Comparison of ENCODE assay signal across 21 cellular contexts in the genomic region with DNA sequence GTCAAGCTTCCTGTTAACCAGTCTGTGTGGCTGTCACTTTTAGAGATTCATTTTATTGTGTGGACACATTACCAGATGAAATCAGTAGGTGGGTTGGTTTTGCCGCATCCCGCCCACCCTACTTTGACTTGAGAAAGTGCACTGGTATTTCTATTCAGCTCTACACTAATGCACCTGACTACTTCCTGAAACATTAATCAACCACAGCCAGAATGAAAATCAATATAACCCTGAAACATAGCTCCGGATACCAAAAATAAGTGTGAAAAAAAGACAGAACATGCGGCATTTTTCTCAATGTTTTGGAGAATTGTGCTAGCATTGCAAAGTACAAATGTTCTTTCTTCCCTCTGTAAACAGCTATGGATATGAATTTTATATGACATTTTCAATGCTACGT.
DNase-seq lines count a peak whose midpoint lies in the region; ATAC-seq, FAIRE-seq and TF ChIP-seq lines count a peak whose summit lies in the region.
"Had no signal": no experiment of that assay in that cellular context is flagged by ENCODE, and none has a peak within 500 bp of the region (broad histone marks: within the 10 kb centered on the region; RNA-seq: fewer than 3 reads in every experiment).

No MANE protein-coding gene starts in this region.

- no peaks in the 10 kb centered on the region for H3K36me3 ChIP-seq in astrocyte (ENCODE audit: insufficient read depth, low read length)
- H3K36me3 ChIP-seq: BLaER1 had no signal

- ATAC-seq in GM21529 (IDR thresholded peaks at IDR 0.05; ENCODE audit: unreplicated experiment) = no peak
- ATAC-seq: A549, HepG2 had no signal

- H3K36me3 Mint-ChIP-seq in astrocyte (ENCODE audit: low read depth, unreplicated experiment) (no peaks in the 10 kb centered on the region), progenitor cell of endocrine pancreas (ENCODE audit: insufficient read depth) (no peaks in the 10 kb centered on the region)
- H3K36me3 Mint-ChIP-seq: CD4-positive, alpha-beta memory T cell had no signal

- H3K9me3 ChIP-seq in astrocyte (ENCODE audit: insufficient read depth, low read depth, low read length) = no peaks in the 10 kb centered on the region
- H3K9me3 ChIP-seq: A549, BLaER1 had no signal

- no peaks in the 10 kb centered on the region for H3K9me3 Mint-ChIP-seq in astrocyte (ENCODE audit: unreplicated experiment)
- H3K9me3 Mint-ChIP-seq in progenitor cell of endocrine pancreas (ENCODE audit: low read depth) = peaks cover 1% of the 10 kb centered on the region

- no peak for TF ChIP-seq CTCF in astrocyte (IDR thresholded peaks at IDR 0.05; ENCODE audit: insufficient read depth, low read depth, low read length)
- no peak for TF ChIP-seq CTCF in progenitor cell of endocrine pancreas (IDR thresholded peaks at IDR 0.05; ENCODE audit: unreplicated experiment)

- H3K4me1 ChIP-seq in astrocyte (ENCODE audit: insufficient read depth, low read length) = peaks cover 15% of the 10 kb centered on the region
- H3K4me1 ChIP-seq: BLaER1 had no signal

- peak overlapping the region; percentile 51 for H3K4me2 ChIP-seq in astrocyte (ENCODE audit: low read length)
- H3K4me2 ChIP-seq: A549, BLaER1, KMS-11 had no signal

- H3K79me2 ChIP-seq in astrocyte (ENCODE audit: insufficient read depth, low read length) = no peaks in the 10 kb centered on the region

- H3K9ac ChIP-seq in astrocyte (ENCODE audit: low read length) = no peak overlapping the region
- H3K9ac ChIP-seq: BLaER1, KMS-11 had no signal

- no peak for FAIRE-seq in astrocyte (lab: Jason Lieb, UNC)
- FAIRE-seq: A549, GM12892, GM18507, HepG2 had no signal

- H4K20me1 ChIP-seq in astrocyte (ENCODE audit: insufficient read depth, low read length) = no peaks in the 10 kb centered on the region
- H4K20me1 ChIP-seq: BLaER1 had no signal

- H3K27me3 Mint-ChIP-seq in astrocyte (ENCODE audit: low read depth, unreplicated experiment) (no peaks in the 10 kb centered on the region), progenitor cell of endocrine pancreas (no peaks in the 10 kb centered on the region)
- H3K27me3 Mint-ChIP-seq: CD4-positive, alpha-beta memory T cell had no signal

- no peaks in the 10 kb centered on the region for H3K27me3 ChIP-seq in astrocyte (ENCODE audit: insufficient read depth, low read length)
- H3K27me3 ChIP-seq: BLaER1 had no signal

- peak overlapping the region; percentile 22 for H3K27ac ChIP-seq in astrocyte (ENCODE audit: low read depth, low read length)
- H3K27ac ChIP-seq: A549, BLaER1, KMS-11 had no signal

- H2AFZ ChIP-seq in astrocyte (ENCODE audit: low read depth, low read length) = no peak overlapping the region

- peaks cover 9% of the 10 kb centered on the region for H3K4me1 Mint-ChIP-seq in astrocyte (ENCODE audit: low read depth, unreplicated experiment)
- H3K4me1 Mint-ChIP-seq in progenitor cell of endocrine pancreas (ENCODE audit: low read depth) = peaks cover 29% of the 10 kb centered on the region
- H3K4me1 Mint-ChIP-seq: CD4-positive, alpha-beta memory T cell had no signal

- DNase-seq in NCI-H82 (lab: John Stamatoyannopoulos, UW) (peak; percentile 46), NCI-H82 treated with DMSO at 0.1 percent for 48 hours (lab: John Stamatoyannopoulos, UW; ENCODE audit: unreplicated experiment) (no peak), NCI-H226 (peak; percentile 18), astrocyte (ENCODE audit: low read depth) (no peak), progenitor cell of endocrine pancreas (ENCODE audit: low spot score, unreplicated experiment) (peak; percentile 10), NCI-H526 (lab: John Stamatoyannopoulos, UW) (no peak), foreskin melanocyte (no peak)
- DNase-seq: CD4-positive, alpha-beta memory T cell; DMS79; NCI-H1436 treated with DMSO at 0.1 percent for 48 hours; NCI-H2081 treated with DMSO at 0.1 percent for 48 hours; NCI-H2227 treated with DMSO at 0.1 percent for 48 hours; SHP77; T-helper 1 cell had no signal

- H3K4me3 ChIP-seq in astrocyte (ENCODE audit: insufficient read depth, low read depth, low read length) = no peak overlapping the region
- H3K4me3 ChIP-seq: A549, BLaER1 had no signal

- H3K4me3 Mint-ChIP-seq in astrocyte (ENCODE audit: unreplicated experiment) (no peak overlapping the region), progenitor cell of endocrine pancreas (ENCODE audit: low read depth) (no peak overlapping the region)
- H3K4me3 Mint-ChIP-seq: CD4-positive, alpha-beta memory T cell had no signal

- H3K27ac Mint-ChIP-seq in astrocyte (ENCODE audit: unreplicated experiment) (no peak overlapping the region), progenitor cell of endocrine pancreas (peak overlapping the region; percentile 91)
- H3K27ac Mint-ChIP-seq: CD4-positive, alpha-beta memory T cell had no signal

Comparison
In these comparisons a context has a peak if more than half of its experiments do, and no peak if none do; other contexts are left out.
1. DNase-seq: peak in NCI-H82 (single experiment), NCI-H226 (single experiment) and progenitor cell of endocrine pancreas (single experiment); none in NCI-H82 treated with DMSO at 0.1 percent for 48 hours (single experiment), astrocyte (single experiment), NCI-H526 (0 of 2) and foreskin melanocyte (single experiment).